ENCODE assay signal across 8 cellular contexts in genomic region chr1:212791676-212792395, GRCh38. TPM values are rescaled to one million over a fixed set of nuclear protein-coding genes. Genes with fewer than 3 reads are reported as not detected.
DNase-seq lines count a peak whose midpoint lies in the region; ATAC-seq, FAIRE-seq and TF ChIP-seq lines count a peak whose summit lies in the region.

TSS of gene NSL1 (minus strand) at chr1:212791777. CDS start at chr1:212791763, 14 bp downstream.
TSS of gene TATDN3 (plus strand) at chr1:212791894. CDS start at chr1:212791922, 28 bp downstream.

- DNase-seq in NCI-H1930 (lab: John Stamatoyannopoulos, UW) (peak; percentile 87 to 94), T-helper 22 cell (ENCODE audit: low read depth) (peak; percentile 74), astrocyte (ENCODE audit: low read depth) (peak; percentile 87), hepatic stellate cell (ENCODE audit: low spot score) (peak; percentile 82), vagina (ENCODE audit: extremely low spot score in 2 of 2) (peak; percentile 90 to 96)

- H3K36me3 ChIP-seq in astrocyte (ENCODE audit: insufficient read depth, low read length) (no peaks in the 10 kb centered on the region), rectal smooth muscle tissue (ENCODE audit: control insufficient read depth, insufficient read depth, low read length) (no peaks in the 10 kb centered on the region), vagina (peaks cover 0 to under 1% of the 10 kb centered on the region in 2 donors)

- peak within 1 kb of the TSS; percentile 96 for H2AFZ ChIP-seq in astrocyte (ENCODE audit: low read depth, low read length)

- no peak for FAIRE-seq in astrocyte (lab: Jason Lieb, UNC)

- ATAC-seq in GM18508 (IDR thresholded peaks at IDR 0.05; ENCODE audit: insufficient read depth, unreplicated experiment): peak; percentile 44
- ATAC-seq in HG02973 (IDR thresholded peaks at IDR 0.05; ENCODE audit: unreplicated experiment): peak; percentile 58

- peak within 1 kb of the TSS; percentile 93 for H3K27ac Mint-ChIP-seq in astrocyte (ENCODE audit: unreplicated experiment)

- peaks cover 31% of the 10 kb centered on the region for H3K79me2 ChIP-seq in astrocyte (ENCODE audit: insufficient read depth, low read length)

- H3K4me1 Mint-ChIP-seq in astrocyte (ENCODE audit: low read depth, unreplicated experiment): peaks cover 6% of the 10 kb centered on the region

- H3K4me3 ChIP-seq in astrocyte (ENCODE audit: insufficient read depth, low read depth, low read length) (peak within 1 kb of the TSS; percentile 94), rectal smooth muscle tissue (ENCODE audit: low read length) (peak within 1 kb of the TSS; percentile 93), vagina (peak within 1 kb of the TSS; percentile 88 to 98)

- intact Hi-C loops in vagina (cut with DNase I): no loop called here

- no peaks in the 10 kb centered on the region for H3K9me3 Mint-ChIP-seq in astrocyte (ENCODE audit: unreplicated experiment)

- peak within 1 kb of the TSS; percentile 97 for H3K4me3 Mint-ChIP-seq in astrocyte (ENCODE audit: unreplicated experiment)

- H3K27me3 ChIP-seq in astrocyte (ENCODE audit: insufficient read depth, low read length) (no peaks in the 10 kb centered on the region), rectal smooth muscle tissue (ENCODE audit: control insufficient read depth, insufficient read depth, low read length) (no peaks in the 10 kb centered on the region), vagina (no peaks in the 10 kb centered on the region)

- H3K4me1 ChIP-seq in astrocyte (ENCODE audit: insufficient read depth, low read length): no peaks in the 10 kb centered on the region
- peaks cover 2% of the 10 kb centered on the region for H3K4me1 ChIP-seq in rectal smooth muscle tissue (ENCODE audit: control insufficient read depth, insufficient read depth, low read length)
- H3K4me1 ChIP-seq in vagina: peaks cover 35% of the 10 kb centered on the region

- H4K20me1 ChIP-seq in astrocyte (ENCODE audit: insufficient read depth, low read length): no peaks in the 10 kb centered on the region

- peak within 1 kb of the TSS; percentile 93 for H3K9ac ChIP-seq in astrocyte (ENCODE audit: low read length)
- H3K9ac ChIP-seq in rectal smooth muscle tissue (ENCODE audit: low read length): peak within 1 kb of the TSS; percentile 96

- no peak for TF ChIP-seq CTCF in astrocyte (IDR thresholded peaks at IDR 0.05; ENCODE audit: insufficient read depth, low read depth, low read length)
- TF ChIP-seq CTCF in vagina (IDR thresholded peaks at IDR 0.05): no peak

- no peaks in the 10 kb centered on the region for H3K9me3 ChIP-seq in astrocyte (ENCODE audit: insufficient read depth, low read depth, low read length)
- no peaks in the 10 kb centered on the region for H3K9me3 ChIP-seq in vagina

- no peaks in the 10 kb centered on the region for H3K36me3 Mint-ChIP-seq in astrocyte (ENCODE audit: low read depth, unreplicated experiment)

- peak within 1 kb of the TSS; percentile 88 for H3K4me2 ChIP-seq in astrocyte (ENCODE audit: low read length)

- H3K27ac ChIP-seq in astrocyte (ENCODE audit: low read depth, low read length): peak within 1 kb of the TSS; percentile 84
- peak within 1 kb of the TSS; percentile 96 for H3K27ac ChIP-seq in rectal smooth muscle tissue (ENCODE audit: low read depth, low read length)
- H3K27ac ChIP-seq in vagina: peak within 1 kb of the TSS; percentile 97

- H3K27me3 Mint-ChIP-seq in astrocyte (ENCODE audit: low read depth, unreplicated experiment): no peaks in the 10 kb centered on the region

- TF ChIP-seq POLR2A in vagina (IDR thresholded peaks at IDR 0.05): no peak

RNA-seq across cellular contexts. Expression of gene NSL1, which starts in this region (rescaled TPM):
- total RNA-seq in astrocyte: 22.6 and 24.6 TPM in 2 replicates
- 92.3 TPM for total RNA-seq in vagina

RNA-seq across cellular contexts. Expression of gene TATDN3, which starts in this region (rescaled TPM):
- 7.1 and 8.6 TPM in 2 replicates for total RNA-seq in astrocyte
- total RNA-seq in vagina: 6.9 TPM

Comparison
In these comparisons a context has a peak if more than half of its experiments do, and no peak if none do; other contexts are left out.
1. Peak in every context shown above with its lines: DNase-seq, ATAC-seq, H3K4me3 ChIP-seq and H3K27ac ChIP-seq.